ENCODE assay signal across 9 cellular contexts in the genomic region with DNA sequence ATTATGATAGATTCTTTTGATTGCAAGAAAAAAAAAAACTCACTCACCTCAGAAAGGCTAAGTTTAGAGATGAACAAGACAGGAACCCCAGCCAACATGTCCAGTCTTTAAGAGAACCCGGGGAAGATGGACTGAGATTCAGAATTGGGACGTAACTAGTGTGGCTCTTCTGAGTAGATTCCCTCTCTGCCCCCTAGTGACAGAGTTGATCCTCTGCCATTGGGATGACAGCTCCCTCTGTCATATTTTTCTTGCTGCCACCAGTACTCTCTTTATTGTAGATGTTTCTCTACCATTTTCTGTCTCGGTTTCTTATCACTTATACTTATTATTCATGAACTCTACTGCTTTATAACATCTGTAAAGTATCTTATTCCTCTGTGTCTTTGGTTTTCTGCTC.
DNase-seq lines count a peak whose midpoint lies in the region; ATAC-seq and TF ChIP-seq lines count a peak whose summit lies in the region.
"Had no signal": no experiment of that assay in that cellular context is flagged by ENCODE, and none has a peak within 500 bp of the region (broad histone marks: within the 10 kb centered on the region; RNA-seq: fewer than 3 reads in every experiment).

No MANE protein-coding gene starts in this region.

- no peak for TF ChIP-seq POLR2A in lower leg skin (IDR thresholded peaks at IDR 0.05)

- H3K27ac Mint-ChIP-seq in osteocyte (ENCODE audit: unreplicated experiment), result no peak overlapping the region
- H3K27ac Mint-ChIP-seq: B cell had no signal

- ATAC-seq in GM21367 (IDR thresholded peaks at IDR 0.05; ENCODE audit: unreplicated experiment) (peak; percentile 86), HG03469 (IDR thresholded peaks at IDR 0.05; ENCODE audit: unreplicated experiment) (peak; percentile 65)

- peak; percentile 18 for DNase-seq in NCI-H1092 treated with DMSO at 0.1 percent for 48 hours (lab: John Stamatoyannopoulos, UW)
- DNase-seq in NCI-H1092 (lab: John Stamatoyannopoulos, UW), result no peak
- peak; percentile 44 for DNase-seq in RWPE1 (ENCODE audit: low spot score)
- peak; percentile 70 for DNase-seq in fibroblast of mammary gland (ENCODE audit: low read depth)
- no peak for DNase-seq in osteocyte (ENCODE audit: extremely low spot score, unreplicated experiment)
- DNase-seq in lower leg skin (ENCODE audit: low spot score in 2 of 2), result no peak

- H3K4me3 Mint-ChIP-seq in osteocyte (ENCODE audit: unreplicated experiment), result no peak overlapping the region
- H3K4me3 Mint-ChIP-seq: B cell had no signal

- no peaks in the 10 kb centered on the region for H3K27me3 Mint-ChIP-seq in osteocyte (ENCODE audit: unreplicated experiment)
- H3K27me3 Mint-ChIP-seq: B cell had no signal

- CTCF ChIA-PET in RWPE1 (lab: Yijun Ruan, JAX), result interaction anchor here (0.6 to 1.6 kb wide), 5 partner anchors 9 to 1290 kb away, joined by 3 to 6 read pairs (median 4); no protein-coding TSS in a partner anchor

- TF ChIP-seq CTCF in RWPE1 (conservative IDR thresholded peaks at IDR 0.05; ENCODE audit: low read depth) (peak; percentile 68), fibroblast of mammary gland (conservative IDR thresholded peaks at IDR 0.05; ENCODE audit: control insufficient read depth, insufficient read depth, low read depth, low read length) (peak; percentile 90), osteocyte (IDR thresholded peaks at IDR 0.05) (peak; percentile 70), lower leg skin (IDR thresholded peaks at IDR 0.05) (no peak)

- intact Hi-C loops in lower leg skin (cut with DNase I; ENCODE audit: low total_unique reads), result no loop called here

- WGBS in lower leg skin, 2 donors, result 27 to 38% methylated on average over 3 of the region's 3 CpGs

- no peak overlapping the region for H3K4me3 ChIP-seq in fibroblast of mammary gland (ENCODE audit: control insufficient read depth, low read depth, low read length)
- no peak overlapping the region for H3K4me3 ChIP-seq in lower leg skin (ENCODE audit: low read depth, poor library complexity, severe bottlenecking)

- H3K9me3 Mint-ChIP-seq in osteocyte (ENCODE audit: unreplicated experiment), result no peaks in the 10 kb centered on the region

- H3K4me1 Mint-ChIP-seq in osteocyte (ENCODE audit: unreplicated experiment), result peaks cover 21% of the 10 kb centered on the region
- H3K4me1 Mint-ChIP-seq: B cell had no signal

- H3K27ac ChIP-seq in RWPE1, result no peak overlapping the region

- POLR2A ChIA-PET in RWPE1 (lab: Yijun Ruan, JAX; ENCODE audit: low non-redundant PET), result no interaction called here

- H3K36me3 Mint-ChIP-seq in osteocyte (ENCODE audit: unreplicated experiment), result no peaks in the 10 kb centered on the region

Comparison
In these comparisons a context has a peak if more than half of its experiments do, and no peak if none do; other contexts are left out.
1. DNase-seq: peak in NCI-H1092 treated with DMSO at 0.1 percent for 48 hours (single experiment), RWPE1 (single experiment) and fibroblast of mammary gland (single experiment); none in NCI-H1092 (single experiment), osteocyte (single experiment) and lower leg skin (0 of 2).
2. CTCF ChIP-seq: peak in RWPE1 (single experiment), fibroblast of mammary gland (single experiment) and osteocyte (single experiment); none in lower leg skin (0 of 3).